Comparison of ENCODE assay signal across 1 cellular context in the genomic region with DNA sequence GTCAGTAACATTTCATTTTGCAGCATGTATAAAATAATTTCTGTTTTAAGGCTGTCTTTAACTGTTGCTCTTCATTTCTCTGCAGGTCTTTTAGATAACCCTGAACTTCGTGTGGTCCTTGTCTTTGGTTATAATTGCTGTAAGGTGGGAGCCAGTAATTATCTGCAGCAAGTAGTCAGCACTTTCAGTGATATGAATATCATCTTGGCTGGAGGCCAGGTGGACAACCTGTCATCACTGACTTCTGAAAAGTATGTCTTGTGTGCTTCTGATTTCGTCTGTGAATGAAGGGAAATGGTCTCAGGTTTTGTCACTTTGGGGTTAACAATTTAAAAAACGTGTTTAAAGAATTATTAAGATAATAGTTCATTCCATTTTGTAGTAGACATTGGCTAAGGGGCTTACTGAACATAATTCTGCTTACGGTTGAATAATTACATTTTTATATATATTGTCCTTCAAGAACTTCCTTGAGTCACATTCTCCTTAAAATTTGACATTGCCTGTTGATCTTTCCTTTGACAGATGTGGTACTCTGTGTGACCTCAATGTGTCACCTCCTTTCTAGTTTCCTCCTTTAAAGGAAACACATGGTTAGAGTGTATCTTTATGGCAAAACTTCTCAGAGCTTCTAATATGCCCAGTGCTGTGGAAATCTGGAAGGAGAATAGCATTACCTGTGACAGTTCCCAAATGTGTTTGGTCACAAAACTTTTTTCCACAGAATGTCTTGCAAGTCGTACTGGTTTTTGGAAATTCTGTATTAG.
TF ChIP-seq lines count a peak whose summit lies in the region.

No MANE protein-coding gene starts in this region.

TF ChIP-seq in GM23338, 12 proteins besides CTCF, POLR2A, EP300 and RAD21 (continued from another document):
- TF ChIP-seq, protein P1, sequence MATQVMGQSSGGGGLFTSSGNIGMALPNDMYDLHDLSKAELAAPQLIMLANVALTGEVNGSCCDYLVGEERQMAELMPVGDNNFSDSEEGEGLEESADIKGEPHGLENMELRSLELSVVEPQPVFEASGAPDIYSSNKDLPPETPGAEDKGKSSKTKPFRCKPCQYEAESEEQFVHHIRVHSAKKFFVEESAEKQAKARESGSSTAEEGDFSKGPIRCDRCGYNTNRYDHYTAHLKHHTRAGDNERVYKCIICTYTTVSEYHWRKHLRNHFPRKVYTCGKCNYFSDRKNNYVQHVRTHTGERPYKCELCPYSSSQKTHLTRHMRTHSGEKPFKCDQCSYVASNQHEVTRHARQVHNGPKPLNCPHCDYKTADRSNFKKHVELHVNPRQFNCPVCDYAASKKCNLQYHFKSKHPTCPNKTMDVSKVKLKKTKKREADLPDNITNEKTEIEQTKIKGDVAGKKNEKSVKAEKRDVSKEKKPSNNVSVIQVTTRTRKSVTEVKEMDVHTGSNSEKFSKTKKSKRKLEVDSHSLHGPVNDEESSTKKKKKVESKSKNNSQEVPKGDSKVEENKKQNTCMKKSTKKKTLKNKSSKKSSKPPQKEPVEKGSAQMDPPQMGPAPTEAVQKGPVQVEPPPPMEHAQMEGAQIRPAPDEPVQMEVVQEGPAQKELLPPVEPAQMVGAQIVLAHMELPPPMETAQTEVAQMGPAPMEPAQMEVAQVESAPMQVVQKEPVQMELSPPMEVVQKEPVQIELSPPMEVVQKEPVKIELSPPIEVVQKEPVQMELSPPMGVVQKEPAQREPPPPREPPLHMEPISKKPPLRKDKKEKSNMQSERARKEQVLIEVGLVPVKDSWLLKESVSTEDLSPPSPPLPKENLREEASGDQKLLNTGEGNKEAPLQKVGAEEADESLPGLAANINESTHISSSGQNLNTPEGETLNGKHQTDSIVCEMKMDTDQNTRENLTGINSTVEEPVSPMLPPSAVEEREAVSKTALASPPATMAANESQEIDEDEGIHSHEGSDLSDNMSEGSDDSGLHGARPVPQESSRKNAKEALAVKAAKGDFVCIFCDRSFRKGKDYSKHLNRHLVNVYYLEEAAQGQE (IDR thresholded peaks at IDR 0.05; ENCODE audit: unreplicated experiment): no peak
- TF ChIP-seq ZNF462 (CRISPR knock-in tag; IDR thresholded peaks at IDR 0.05): no peak
- TF ChIP-seq ZNF114 (CRISPR knock-in tag; IDR thresholded peaks at IDR 0.05): no peak
- no peak for TF ChIP-seq NANOG (IDR thresholded peaks at IDR 0.05; ENCODE audit: borderline replicate concordance)
- TF ChIP-seq EZH2phosphoT487 (IDR thresholded peaks at IDR 0.05; ENCODE audit: unreplicated experiment): no peak
- TF ChIP-seq POLR2AphosphoS5 (IDR thresholded peaks at IDR 0.05; ENCODE audit: low read depth): no peak
